8 cellular contexts compared by ENCODE assay signal in the genomic region with DNA sequence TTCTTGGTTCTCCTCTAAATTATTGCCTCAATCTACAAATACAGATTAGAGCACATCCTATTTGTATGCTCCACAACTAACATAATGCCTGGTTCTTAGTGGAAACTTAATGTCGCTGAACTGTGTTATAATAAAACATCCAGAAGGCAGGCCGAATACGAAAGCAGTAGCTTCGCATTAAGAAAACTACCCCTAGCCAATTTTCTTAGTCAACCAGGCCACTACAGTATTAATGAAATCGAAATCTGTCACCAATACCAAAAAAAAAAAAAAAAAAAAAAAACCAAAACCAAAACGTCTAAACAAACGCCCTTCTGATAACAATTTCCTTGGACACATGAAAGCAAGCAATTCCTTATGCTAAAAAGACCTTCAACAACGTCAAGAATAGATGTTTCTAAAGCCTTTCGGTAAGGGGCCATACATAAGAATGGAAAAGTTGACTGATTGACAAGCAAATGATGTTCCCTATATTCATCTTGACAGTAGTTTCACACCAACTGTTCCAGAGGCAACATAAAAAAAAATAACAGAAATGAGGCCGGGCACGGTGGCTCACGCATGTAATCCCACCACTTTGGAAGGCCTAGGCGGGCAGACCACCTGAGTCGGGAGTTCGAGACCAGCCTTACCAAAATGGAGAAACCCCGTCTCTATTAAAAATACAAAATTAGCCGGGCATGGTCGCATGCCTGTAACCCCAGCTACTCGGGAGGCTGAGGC. TPM values are rescaled to one million over a fixed set of nuclear protein-coding genes. Genes with fewer than 3 reads are reported as not detected.
DNase-seq lines count a peak whose midpoint lies in the region; ATAC-seq and TF ChIP-seq lines count a peak whose summit lies in the region.

No MANE protein-coding gene starts in this region.

- H3K36me3 Mint-ChIP-seq in CD4-positive, alpha-beta memory T cell: peaks cover 7 to 9% of the 10 kb centered on the region in 2 donors

- peaks cover 58% of the 10 kb centered on the region for H3K4me1 ChIP-seq in CD4-positive, alpha-beta memory T cell (ENCODE audit: insufficient read depth, low read length)
- H3K4me1 ChIP-seq in mucosa of rectum (ENCODE audit: control insufficient read depth in 2 of 2, insufficient read depth in 2 of 2, low read length in 2 of 2): peaks cover 8 to 10% of the 10 kb centered on the region in 2 donors

- H3K4me3 Mint-ChIP-seq in CD4-positive, alpha-beta memory T cell: peak overlapping the region; percentile 82 to 97 (median 92)

- peak overlapping the region; percentile 84 for H3K27ac ChIP-seq in CD4-positive, alpha-beta memory T cell (ENCODE audit: low read depth, low read length)
- H3K27ac ChIP-seq in caudate nucleus (ENCODE audit: low read depth, low read length) (peak overlapping the region; percentile 97), mucosa of rectum (ENCODE audit: low read depth in 2 of 2, low read length in 2 of 2) (peak overlapping the region; percentile 98)

- ATAC-seq in HG02885 (IDR thresholded peaks at IDR 0.05; ENCODE audit: poor library complexity, unreplicated experiment): no peak
- ATAC-seq in HG03280 (IDR thresholded peaks at IDR 0.05; ENCODE audit: unreplicated experiment): no peak
- ATAC-seq in HG02981 (IDR thresholded peaks at IDR 0.05; ENCODE audit: unreplicated experiment): no peak

- TF ChIP-seq CTCF in NB4 (IDR thresholded peaks at IDR 0.05; ENCODE audit: low read depth, low read length): no peak

- peak overlapping the region; percentile 93 to 99 for H3K9ac ChIP-seq in mucosa of rectum (ENCODE audit: low read depth in 1 of 2, low read length in 2 of 2)

- intact Hi-C loops in CD4-positive, alpha-beta memory T cell (cut with micrococcal nuclease): loop anchor here (1.0 to 10.0 kb wide), 6 partner anchors 13 to 887 kb away; a partner anchor contains a TSS

- peak overlapping the region; percentile 15 to 95 for H3K4me3 ChIP-seq in CD4-positive, alpha-beta memory T cell (ENCODE audit: low read length in 2 of 2)
- H3K4me3 ChIP-seq in NB4 (ENCODE audit: low read depth, low read length) (peak overlapping the region; percentile 78), mucosa of rectum (ENCODE audit: low read length in 2 of 2) (peak overlapping the region; percentile 81 to 91)

- CTCF ChIA-PET in CD4-positive, alpha-beta memory T cell (lab: Charles Lee; ENCODE audit: partially characterized antibody): interaction anchor here (0.7 to 0.9 kb wide), 3 partner anchors 20 to 134 kb away, joined by 3 read pairs; no protein-coding TSS in a partner anchor

- no peak for DNase-seq in CD4-positive, alpha-beta memory T cell
- DNase-seq in NB4 (ENCODE audit: low read depth) (peak; percentile 25), caudate nucleus (lab: John Stamatoyannopoulos, UW) (no peak), NCI-H146 (lab: John Stamatoyannopoulos, UW) (no peak)

- no peaks in the 10 kb centered on the region for H3K36me3 ChIP-seq in CD4-positive, alpha-beta memory T cell (ENCODE audit: insufficient read depth, low read length)
- no peaks in the 10 kb centered on the region for H3K36me3 ChIP-seq in mucosa of rectum (ENCODE audit: control insufficient read depth in 2 of 2, insufficient read depth in 2 of 2, low read length in 2 of 2)

- no peak for TF ChIP-seq POLR2A in NB4 (IDR thresholded peaks at IDR 0.05; ENCODE audit: extremely low read depth, insufficient read length)

- no peaks in the 10 kb centered on the region for H3K27me3 Mint-ChIP-seq in CD4-positive, alpha-beta memory T cell

- peak overlapping the region; percentile 79 to 97 (median 94) for H3K27ac Mint-ChIP-seq in CD4-positive, alpha-beta memory T cell

- POLR2A ChIA-PET in CD4-positive, alpha-beta memory T cell (lab: Charles Lee; ENCODE audit: partially characterized antibody): interaction anchor here (0.7 to 3.4 kb wide), 8 partner anchors 21 to 1084 kb away, joined by 3 to 40 read pairs (median 5); a partner anchor contains a TSS

- peaks cover 24 to 54% (median 41%) of the 10 kb centered on the region in 4 donors for H3K4me1 Mint-ChIP-seq in CD4-positive, alpha-beta memory T cell

- H3K9me3 Mint-ChIP-seq in CD4-positive, alpha-beta memory T cell: no peaks in the 10 kb centered on the region

- no peaks in the 10 kb centered on the region for H3K27me3 ChIP-seq in CD4-positive, alpha-beta memory T cell (ENCODE audit: insufficient read depth, low read length)
- no peaks in the 10 kb centered on the region for H3K27me3 ChIP-seq in mucosa of rectum (ENCODE audit: control insufficient read depth in 2 of 2, insufficient read depth in 2 of 2, low read length in 2 of 2)

- H3K9me3 ChIP-seq in CD4-positive, alpha-beta memory T cell (ENCODE audit: control insufficient read depth in 1 of 2, low read length in 2 of 2): no peaks in the 10 kb centered on the region
- no peaks in the 10 kb centered on the region for H3K9me3 ChIP-seq in mucosa of rectum (ENCODE audit: control insufficient read depth in 2 of 2, low read length in 2 of 2)

RNA-seq across cellular contexts. Expression of a gene that starts 1.3 kb away (rescaled TPM):
- total RNA-seq in CD4-positive, alpha-beta memory T cell: 10 to 100 TPM; 40.1 to 43.7 TPM
- 10 to 100 TPM in 1 of 2 donors, 1 to 10 TPM in 1; 10.0 to 40.5 TPM for polyA plus RNA-seq in CD4-positive, alpha-beta memory T cell
